Comparison of ENCODE assay signal across 25 cellular contexts in the genomic region with DNA sequence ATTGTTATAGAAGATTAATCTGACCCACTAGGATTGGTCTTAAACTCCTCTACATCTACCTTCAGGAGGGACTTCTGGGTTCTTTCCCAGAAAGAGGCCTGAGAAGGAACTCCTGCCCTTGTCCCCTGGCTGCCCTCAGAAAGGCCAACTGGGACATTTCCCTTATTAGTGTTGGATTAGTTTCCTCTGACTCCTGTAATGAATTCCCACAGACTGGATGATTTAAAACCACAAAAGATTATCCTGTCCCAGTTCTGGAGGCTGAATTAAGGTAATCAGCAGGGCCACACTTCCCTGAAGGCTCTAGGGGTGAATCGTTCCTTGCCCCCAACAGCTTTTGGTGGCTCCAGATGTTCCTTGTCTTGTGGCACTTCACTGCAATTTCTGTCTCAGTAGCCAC.
"Had no signal": no experiment of that assay in that cellular context is flagged by ENCODE, and none has a peak within 500 bp of the region (broad histone marks: within the 10 kb centered on the region; RNA-seq: fewer than 3 reads in every experiment).

No MANE protein-coding gene starts in this region.

- H3K27ac Mint-ChIP-seq: activated CD4-positive, alpha-beta memory T cell treated with anti-CD3 and anti-CD28 coated beads for 36 hours; activated CD4-positive, alpha-beta T cell treated with anti-CD3 and anti-CD28 coated beads, Interleukin-2, amount 10 ng/mL, durations not matched to agents 24 days and 14 days; activated naive CD4-positive, alpha-beta T cell treated with anti-CD3 and anti-CD28 coated beads, Interleukin-2, amount 10 ng/mL, durations not matched to agents 7 days and 5 days; activated naive CD8-positive, alpha-beta T cell treated with anti-CD3 and anti-CD28 coated beads, Interleukin-2, amount 10 ng/mL, durations not matched to agents 7 days and 5 days; activated T-cell treated with anti-CD3 and anti-CD28 coated beads, Interleukin-2, amount 50 U/mL, for 24 hours; naive thymus-derived CD4-positive, alpha-beta T cell; T-helper 1 cell treated with Interleukin-12 subunit alpha and Interleukin-12 subunit beta and Interleukin-4 antibody, amounts not matched to agents 30 μg/mL and 1 μg/mL, for 36 hours had no signal

- ATAC-seq: gastrocnemius medialis; naive thymus-derived CD4-positive, alpha-beta T cell; pancreas had no signal

- H3K4me3 Mint-ChIP-seq: activated CD4-positive, alpha-beta memory T cell treated with anti-CD3 and anti-CD28 coated beads for 36 hours; activated CD4-positive, alpha-beta T cell treated with anti-CD3 and anti-CD28 coated beads, Interleukin-2, amount 10 ng/mL, durations not matched to agents 24 days and 14 days; activated naive CD4-positive, alpha-beta T cell treated with anti-CD3 and anti-CD28 coated beads, Interleukin-2, amount 10 ng/mL, durations not matched to agents 7 days and 5 days; activated naive CD8-positive, alpha-beta T cell treated with anti-CD3 and anti-CD28 coated beads, Interleukin-2, amount 10 ng/mL, durations not matched to agents 7 days and 5 days; activated T-cell treated with anti-CD3 and anti-CD28 coated beads, Interleukin-2, amount 50 U/mL, for 24 hours; naive thymus-derived CD4-positive, alpha-beta T cell; neural crest cell; T-helper 1 cell treated with Interleukin-12 subunit alpha and Interleukin-12 subunit beta and Interleukin-4 antibody, amounts not matched to agents 30 μg/mL and 1 μg/mL, for 36 hours had no signal

- DNase-seq: activated CD4-positive, alpha-beta memory T cell treated with anti-CD3 and anti-CD28 coated beads for 36 hours; activated CD4-positive, alpha-beta T cell treated with anti-CD3 and anti-CD28 coated beads, Interleukin-2, amount 10 ng/mL, durations not matched to agents 24 days and 14 days; activated CD4-positive, CD25-positive, alpha-beta regulatory T cell treated with anti-CD3 and anti-CD28 coated beads, Interleukin-2, amount 50 U/mL, for 72 hours; activated CD8-positive, alpha-beta memory T cell treated with anti-CD3 and anti-CD28 coated beads, Interleukin-2, amount 50 U/mL, for 4 hours; activated gamma-delta T cell; activated naive CD4-positive, alpha-beta T cell treated with anti-CD3 and anti-CD28 coated beads, Interleukin-2, amount 10 ng/mL, durations not matched to agents 7 days and 5 days; activated naive CD8-positive, alpha-beta T cell treated with anti-CD3 and anti-CD28 coated beads, Interleukin-2, amount 10 ng/mL, durations not matched to agents 7 days and 5 days; activated T-cell treated with anti-CD3 and anti-CD28 coated beads, Interleukin-2, amount 50 U/mL, for 24 hours; central memory CD4-positive, alpha-beta T cell; dermis blood vessel endothelial cell; effector memory CD4-positive, alpha-beta T cell; gastrocnemius medialis; glutamatergic neuron; mammary epithelial cell; naive thymus-derived CD4-positive, alpha-beta T cell; nucleus accumbens; pancreas; retina; stimulated activated CD4-positive, alpha-beta T cell treated with anti-CD3 and anti-CD28 coated beads, Interleukin-2, amount 100 ng/mL, for 48 hours; stimulated activated naive CD4-positive, alpha-beta T cell treated with Interleukin-2 at 50 U/mL for 16 hours; T-helper 9 cell; testis; transverse colon had no signal

- H3K4me1 Mint-ChIP-seq: activated CD4-positive, alpha-beta T cell treated with anti-CD3 and anti-CD28 coated beads, Interleukin-2, amount 10 ng/mL, durations not matched to agents 24 days and 14 days; activated naive CD4-positive, alpha-beta T cell treated with anti-CD3 and anti-CD28 coated beads, Interleukin-2, amount 10 ng/mL, durations not matched to agents 7 days and 5 days; activated naive CD8-positive, alpha-beta T cell treated with anti-CD3 and anti-CD28 coated beads, Interleukin-2, amount 10 ng/mL, durations not matched to agents 7 days and 5 days; naive thymus-derived CD4-positive, alpha-beta T cell; neural crest cell had no signal

- H3K36me3 Mint-ChIP-seq: activated CD4-positive, alpha-beta memory T cell treated with anti-CD3 and anti-CD28 coated beads for 36 hours; activated naive CD4-positive, alpha-beta T cell treated with anti-CD3 and anti-CD28 coated beads, Interleukin-2, amount 10 ng/mL, durations not matched to agents 7 days and 5 days; activated naive CD8-positive, alpha-beta T cell treated with anti-CD3 and anti-CD28 coated beads, Interleukin-2, amount 10 ng/mL, durations not matched to agents 7 days and 5 days; naive thymus-derived CD4-positive, alpha-beta T cell had no signal

- H3K27me3 Mint-ChIP-seq: activated CD4-positive, alpha-beta T cell treated with anti-CD3 and anti-CD28 coated beads, Interleukin-2, amount 10 ng/mL, durations not matched to agents 24 days and 14 days; activated naive CD4-positive, alpha-beta T cell treated with anti-CD3 and anti-CD28 coated beads, Interleukin-2, amount 10 ng/mL, durations not matched to agents 7 days and 5 days; activated naive CD8-positive, alpha-beta T cell treated with anti-CD3 and anti-CD28 coated beads, Interleukin-2, amount 10 ng/mL, durations not matched to agents 7 days and 5 days had no signal

- H3K9me3 Mint-ChIP-seq: activated CD4-positive, alpha-beta memory T cell treated with anti-CD3 and anti-CD28 coated beads for 36 hours; activated CD4-positive, alpha-beta T cell treated with anti-CD3 and anti-CD28 coated beads, Interleukin-2, amount 10 ng/mL, durations not matched to agents 24 days and 14 days; activated naive CD4-positive, alpha-beta T cell treated with anti-CD3 and anti-CD28 coated beads, Interleukin-2, amount 10 ng/mL, durations not matched to agents 7 days and 5 days; activated naive CD8-positive, alpha-beta T cell treated with anti-CD3 and anti-CD28 coated beads, Interleukin-2, amount 10 ng/mL, durations not matched to agents 7 days and 5 days; activated T-cell treated with anti-CD3 and anti-CD28 coated beads, Interleukin-2, amount 50 U/mL, for 24 hours; naive thymus-derived CD4-positive, alpha-beta T cell; neural crest cell; T-helper 1 cell treated with Interleukin-12 subunit alpha and Interleukin-12 subunit beta and Interleukin-4 antibody, amounts not matched to agents 30 μg/mL and 1 μg/mL, for 36 hours had no signal
